ENCODE assay signal across 10 cellular contexts in the genomic region with DNA sequence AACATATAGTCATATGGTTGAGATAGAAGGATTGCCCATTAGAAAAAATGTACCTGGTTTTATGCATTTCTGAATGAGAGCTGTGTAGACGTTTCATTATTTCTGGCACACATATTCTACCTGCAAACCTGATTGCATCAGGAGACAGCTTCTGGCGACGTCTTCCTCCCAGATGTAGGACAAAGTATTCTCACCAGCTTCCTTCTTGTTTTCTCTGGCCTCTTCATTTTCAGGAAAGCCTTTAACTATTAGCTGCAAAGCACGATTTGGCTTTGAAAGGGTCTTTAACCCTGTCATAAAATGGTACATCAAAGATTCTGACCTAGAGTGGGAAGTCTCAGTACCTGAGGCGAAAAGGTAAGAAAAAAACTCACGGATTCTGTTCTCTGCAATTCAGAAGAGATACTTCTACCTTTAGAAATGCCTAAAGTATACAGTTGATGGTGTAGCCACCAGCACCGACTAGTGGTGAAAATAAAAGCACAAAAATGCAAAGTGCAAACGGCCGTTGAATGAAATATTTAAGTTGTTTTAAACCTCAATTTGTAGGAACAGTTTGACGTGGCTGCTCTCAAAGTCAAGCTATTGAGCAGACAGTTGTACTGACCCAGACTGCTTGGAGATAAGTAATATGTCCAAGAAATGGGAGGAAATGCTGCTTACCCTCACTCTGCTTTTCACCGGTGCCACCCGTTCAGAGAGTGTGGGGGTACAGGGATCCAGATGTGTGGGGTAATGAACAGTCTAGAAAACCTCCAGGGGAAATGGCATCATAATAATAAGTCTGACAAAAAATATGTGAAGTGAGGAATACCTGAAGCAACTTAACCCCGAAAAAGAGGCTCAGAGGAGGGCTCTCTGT. TPM values are rescaled to one million over a fixed set of nuclear protein-coding genes. Genes with fewer than 3 reads are reported as not detected.
DNase-seq lines count a peak whose midpoint lies in the region; ATAC-seq, FAIRE-seq and TF ChIP-seq lines count a peak whose summit lies in the region.
"Had no signal": no experiment of that assay in that cellular context is flagged by ENCODE, and none has a peak within 500 bp of the region (broad histone marks: within the 10 kb centered on the region; RNA-seq: fewer than 3 reads in every experiment).

No MANE protein-coding gene starts in this region.

- no peaks in the 10 kb centered on the region for H3K79me2 ChIP-seq in SK-N-SH (ENCODE audit: insufficient read depth)
- H3K79me2 ChIP-seq in astrocyte (ENCODE audit: insufficient read depth, low read length), result no peaks in the 10 kb centered on the region

- H3K4me3 ChIP-seq in SK-N-SH (ENCODE audit: low read depth in 2 of 2, low read length in 1 of 2) (no peak overlapping the region; a peak in 1 of 4 replicates), astrocyte (ENCODE audit: insufficient read depth, low read depth, low read length) (no peak overlapping the region)

- no peaks in the 10 kb centered on the region for H3F3A ChIP-seq in SK-N-SH (replicated peaks; ENCODE audit: insufficient read depth)

- H3K9me3 ChIP-seq in SK-N-SH, result no peaks in the 10 kb centered on the region
- no peaks in the 10 kb centered on the region for H3K9me3 ChIP-seq in astrocyte (ENCODE audit: insufficient read depth, low read depth, low read length)

- DNase-seq in NCI-H2171 treated with DMSO at 0.1 percent for 48 hours (lab: John Stamatoyannopoulos, UW) (peak; percentile 1), NCI-H2171 (lab: John Stamatoyannopoulos, UW) (no peak), SK-N-SH (no peak), astrocyte (ENCODE audit: low read depth) (peak; percentile 8), kidney glomerular epithelial cell (lab: John Stamatoyannopoulos, UW) (peak; percentile 40), NCI-H128 (lab: John Stamatoyannopoulos, UW; ENCODE audit: unreplicated experiment) (no peak)
- peak; percentile 26 for DNase-seq in stimulated activated naive B cell treated with anti-CD40 and anti-IgM and Interleukin-4, amounts not matched to agents 10 μg/mL and 1 μg/mL and 100 μg/mL, for 72 hours

- no peak for TF ChIP-seq EP300 in SK-N-SH (IDR thresholded peaks at IDR 0.05; ENCODE audit: borderline replicate concordance in 1 of 2, low read depth in 1 of 2, low read length in 1 of 2)

- H3K27ac ChIP-seq in SK-N-SH (ENCODE audit: low read depth in 2 of 2, low read length in 1 of 2) (no peak overlapping the region), astrocyte (ENCODE audit: low read depth, low read length) (no peak overlapping the region)

- H4K20me1 ChIP-seq in SK-N-SH (ENCODE audit: insufficient read depth), result no peaks in the 10 kb centered on the region
- H4K20me1 ChIP-seq in astrocyte (ENCODE audit: insufficient read depth, low read length), result no peaks in the 10 kb centered on the region

- TF ChIP-seq CTCF in SK-N-SH (IDR thresholded peaks at IDR 0.05) (peak; percentile 72), astrocyte (IDR thresholded peaks at IDR 0.05; ENCODE audit: insufficient read depth, low read depth, low read length) (peak; percentile 87)

- no peaks in the 10 kb centered on the region for H3K9me2 ChIP-seq in SK-N-SH

- no peak overlapping the region for H2AFZ ChIP-seq in SK-N-SH (ENCODE audit: low read depth)
- no peak overlapping the region for H2AFZ ChIP-seq in astrocyte (ENCODE audit: low read depth, low read length)

- H3K4me1 Mint-ChIP-seq in astrocyte (ENCODE audit: low read depth, unreplicated experiment), result no peaks in the 10 kb centered on the region
- peaks cover 0 to 5% of the 10 kb centered on the region in 2 donors for H3K4me1 Mint-ChIP-seq in stimulated activated naive B cell treated with anti-CD40 and anti-IgM and Interleukin-4, amounts not matched to agents 10 μg/mL and 1 μg/mL and 100 μg/mL, for 72 hours

- under 1% methylated on average over 13 of the region's 13 CpGs for WGBS in SK-N-SH (ENCODE audit: low lambda C conversion rate)

- H3K27me3 ChIP-seq in SK-N-SH (ENCODE audit: insufficient read depth), result peaks cover 33% of the 10 kb centered on the region; the same call in 1 of the 2 replicates
- no peaks in the 10 kb centered on the region for H3K27me3 ChIP-seq in astrocyte (ENCODE audit: insufficient read depth, low read length)

- no peak overlapping the region for H3K9ac ChIP-seq in SK-N-SH
- H3K9ac ChIP-seq in astrocyte (ENCODE audit: low read length), result no peak overlapping the region

- H3K27ac Mint-ChIP-seq in astrocyte (ENCODE audit: unreplicated experiment), result no peak overlapping the region
- no peak overlapping the region for H3K27ac Mint-ChIP-seq in stimulated activated naive B cell treated with anti-CD40 and anti-IgM and Interleukin-4, amounts not matched to agents 10 μg/mL and 1 μg/mL and 100 μg/mL, for 72 hours

- no peaks in the 10 kb centered on the region for H3K36me3 Mint-ChIP-seq in astrocyte (ENCODE audit: low read depth, unreplicated experiment)
- H3K36me3 Mint-ChIP-seq in stimulated activated naive B cell treated with anti-CD40 and anti-IgM and Interleukin-4, amounts not matched to agents 10 μg/mL and 1 μg/mL and 100 μg/mL, for 72 hours, result no peaks in the 10 kb centered on the region

- no peaks in the 10 kb centered on the region for H3K36me3 ChIP-seq in SK-N-SH (replicated peaks in 1 of 2; ENCODE audit: control insufficient read depth in 1 of 2, insufficient read depth in 2 of 2, low read length in 1 of 2)
- no peaks in the 10 kb centered on the region for H3K36me3 ChIP-seq in astrocyte (ENCODE audit: insufficient read depth, low read length)

- CTCF ChIA-PET in SK-N-SH (lab: Yijun Ruan, JAX), result interaction anchor here (0.8 to 2.7 kb wide), 10 partner anchors 9 to 472 kb away, joined by 3 to 11 read pairs (median 4); a partner anchor contains a TSS

- no peak overlapping the region for H3K4me3 Mint-ChIP-seq in astrocyte (ENCODE audit: unreplicated experiment)
- H3K4me3 Mint-ChIP-seq in stimulated activated naive B cell treated with anti-CD40 and anti-IgM and Interleukin-4, amounts not matched to agents 10 μg/mL and 1 μg/mL and 100 μg/mL, for 72 hours, result no peak overlapping the region

- no peaks in the 10 kb centered on the region for H3K27me3 Mint-ChIP-seq in astrocyte (ENCODE audit: low read depth, unreplicated experiment)
- peaks cover 0 to 5% of the 10 kb centered on the region in 2 donors for H3K27me3 Mint-ChIP-seq in stimulated activated naive B cell treated with anti-CD40 and anti-IgM and Interleukin-4, amounts not matched to agents 10 μg/mL and 1 μg/mL and 100 μg/mL, for 72 hours

- H3K9me3 Mint-ChIP-seq in astrocyte (ENCODE audit: unreplicated experiment), result no peaks in the 10 kb centered on the region
- no peaks in the 10 kb centered on the region for H3K9me3 Mint-ChIP-seq in stimulated activated naive B cell treated with anti-CD40 and anti-IgM and Interleukin-4, amounts not matched to agents 10 μg/mL and 1 μg/mL and 100 μg/mL, for 72 hours

- FAIRE-seq in astrocyte (lab: Jason Lieb, UNC), result no peak
- FAIRE-seq: colon, G401.6 had no signal

- POLR2A ChIA-PET in SK-N-SH (lab: Yijun Ruan, JAX), result no interaction called here

- ATAC-seq in HG02798 (IDR thresholded peaks at IDR 0.05; ENCODE audit: poor library complexity, unreplicated experiment), result peak; percentile 52
- peak; percentile 73 to 75 for ATAC-seq in stimulated activated naive B cell treated with anti-CD40 and anti-IgM and Interleukin-4, amounts not matched to agents 10 μg/mL and 1 μg/mL and 100 μg/mL, for 72 hours (replicated peaks)

- TF ChIP-seq RAD21 in SK-N-SH (IDR thresholded peaks at IDR 0.05; ENCODE audit: low read length), result peak; percentile 54

- no peak overlapping the region for H3K4me2 ChIP-seq in SK-N-SH
- H3K4me2 ChIP-seq in astrocyte (ENCODE audit: low read length), result no peak overlapping the region

- H3K4me1 ChIP-seq in SK-N-SH (ENCODE audit: control insufficient read depth in 1 of 2, insufficient read depth in 2 of 2, low read depth in 1 of 2, low read length in 1 of 2), result no peaks in the 10 kb centered on the region
- peaks cover 8% of the 10 kb centered on the region for H3K4me1 ChIP-seq in astrocyte (ENCODE audit: insufficient read depth, low read length)

TF ChIP-seq in SK-N-SH, 30 proteins besides CTCF, POLR2A, EP300 and RAD21 (continues in another document):
- TF ChIP-seq, protein P1, sequence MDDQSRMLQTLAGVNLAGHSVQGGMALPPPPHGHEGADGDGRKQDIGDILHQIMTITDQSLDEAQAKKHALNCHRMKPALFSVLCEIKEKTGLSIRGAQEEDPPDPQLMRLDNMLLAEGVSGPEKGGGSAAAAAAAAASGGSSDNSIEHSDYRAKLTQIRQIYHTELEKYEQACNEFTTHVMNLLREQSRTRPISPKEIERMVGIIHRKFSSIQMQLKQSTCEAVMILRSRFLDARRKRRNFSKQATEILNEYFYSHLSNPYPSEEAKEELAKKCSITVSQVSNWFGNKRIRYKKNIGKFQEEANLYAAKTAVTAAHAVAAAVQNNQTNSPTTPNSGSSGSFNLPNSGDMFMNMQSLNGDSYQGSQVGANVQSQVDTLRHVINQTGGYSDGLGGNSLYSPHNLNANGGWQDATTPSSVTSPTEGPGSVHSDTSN (IDR thresholded peaks at IDR 0.05), result no peak
- TF ChIP-seq YY1 (IDR thresholded peaks at IDR 0.05; ENCODE audit: low read depth) (no peak), EZH2phosphoT487 (IDR thresholded peaks at IDR 0.05; ENCODE audit: borderline replicate concordance, low read depth) (no peak), NRF1 (IDR thresholded peaks at IDR 0.05; ENCODE audit: low read depth, low read length) (no peak), SMC3 (IDR thresholded peaks at IDR 0.05; ENCODE audit: low read depth, low read length) (peak; percentile 21; the same call in 1 of the 2 replicates), TEAD4 (IDR thresholded peaks at IDR 0.05; ENCODE audit: borderline replicate concordance, insufficient read depth) (no peak)

RNA-seq across cellular contexts. Expression of a gene that starts 20.2 kb away (rescaled TPM):
- polyA plus RNA-seq in SK-N-SH (2012; rRNA removed), result not detected in 2 replicates
- not detected in 2 replicates for polyA plus RNA-seq in SK-N-SH (2012; cell fraction: cytosol; rRNA removed)
- polyA plus RNA-seq in SK-N-SH (2012; cell fraction: nucleus; rRNA removed), result not detected in 2 replicates
- total RNA-seq in astrocyte, result not detected in 2 replicates

RNA-seq across cellular contexts. Expression of a gene that starts 29.8 kb away (rescaled TPM):
- polyA plus RNA-seq in SK-N-SH (2012; rRNA removed), result 0.07 and 0.11 TPM in 2 replicates
- polyA plus RNA-seq in SK-N-SH (2012; cell fraction: cytosol; rRNA removed), result 0.10 and 0.12 TPM in 2 replicates
- 0.15 TPM in 1 of 2 replicates, not detected in the other for polyA plus RNA-seq in SK-N-SH (2012; cell fraction: nucleus; rRNA removed)
- 0.07 and 0.09 TPM in 2 replicates for total RNA-seq in astrocyte

Comparison
In these comparisons a context has a peak if more than half of its experiments do, and no peak if none do; other contexts are left out.
1. DNase-seq: peak in NCI-H2171 treated with DMSO at 0.1 percent for 48 hours (single experiment), astrocyte (single experiment), kidney glomerular epithelial cell (single experiment) and stimulated activated naive B cell treated with anti-CD40 and anti-IgM and Interleukin-4, amounts not matched to agents 10 μg/mL and 1 μg/mL and 100 μg/mL, for 72 hours (single experiment); none in NCI-H2171 (single experiment), SK-N-SH (single experiment) and NCI-H128 (single experiment).